12 cellular contexts compared by ENCODE assay signal in the genomic region with DNA sequence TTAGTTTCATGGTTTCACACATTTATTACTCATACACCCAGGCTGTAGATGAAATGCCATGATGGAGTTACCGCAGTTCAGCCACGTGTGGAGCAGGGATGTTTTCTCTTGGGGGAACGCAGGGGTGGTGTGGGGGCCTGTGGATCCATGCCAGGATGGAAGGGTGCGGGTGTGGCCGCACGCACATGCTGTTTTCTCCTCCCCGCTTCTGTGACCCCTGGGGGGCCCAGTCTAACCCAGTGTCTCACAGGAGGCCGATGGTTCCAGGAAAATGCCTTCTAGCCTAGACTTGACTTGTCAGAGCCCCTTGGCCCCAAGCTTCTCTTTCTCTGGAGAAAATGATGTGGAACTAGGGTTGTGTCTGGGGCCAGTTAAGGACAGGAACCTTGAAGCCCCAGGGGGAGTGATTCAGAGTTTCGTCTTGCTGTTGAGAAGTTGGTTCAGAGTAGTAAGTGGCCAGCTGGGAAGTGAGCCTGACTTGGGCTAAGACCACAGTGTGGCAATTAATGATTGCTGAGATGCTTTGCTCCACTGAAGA.
DNase-seq lines count a peak whose midpoint lies in the region; ATAC-seq, FAIRE-seq and TF ChIP-seq lines count a peak whose summit lies in the region.
"Had no signal": no experiment of that assay in that cellular context is flagged by ENCODE, and none has a peak within 500 bp of the region (broad histone marks: within the 10 kb centered on the region; RNA-seq: fewer than 3 reads in every experiment).

No MANE protein-coding gene starts in this region.

- H3K36me3 ChIP-seq in K562 (ENCODE audit: control insufficient read depth, insufficient read depth, low read length) (peaks cover 11% of the 10 kb centered on the region; the same call in 2 of the 3 replicates), smooth muscle cell (ENCODE audit: low read depth) (no peaks in the 10 kb centered on the region)

- H3K27me3 ChIP-seq in K562 (ENCODE audit: control insufficient read depth in 2 of 2, insufficient read depth in 2 of 2, low read length in 2 of 2) (no peaks in the 10 kb centered on the region), smooth muscle cell (ENCODE audit: low read depth) (no peaks in the 10 kb centered on the region)

- H3K27ac ChIP-seq in K562 (ENCODE audit: extremely low read depth, low read depth, low read length) (peak overlapping the region; percentile 89), smooth muscle cell (ENCODE audit: low read depth) (peak overlapping the region; percentile 28)

- FAIRE-seq in K562 (lab: Jason Lieb, UNC) = no peak

- H2AFZ ChIP-seq in K562 (ENCODE audit: low read depth, low read length) = peak overlapping the region; percentile 70
- H2AFZ ChIP-seq in smooth muscle cell (ENCODE audit: low read depth) = no peak overlapping the region

- no TSS peak for BruUV-seq in K562 (replicated peaks; lab: Mats Ljungman, UMichigan)

- no peak for TF ChIP-seq EP300 in K562 (IDR thresholded peaks at IDR 0.05; ENCODE audit: low read length)

- peaks cover 24% of the 10 kb centered on the region for H3F3A ChIP-seq in smooth muscle cell (ENCODE audit: low read depth)

- peak overlapping the region; percentile 65 for H3K4me2 ChIP-seq in K562 (ENCODE audit: insufficient read depth, low read length)
- no peak overlapping the region for H3K4me2 ChIP-seq in smooth muscle cell

- no peaks in the 10 kb centered on the region for H3K9me3 ChIP-seq in K562 (replicated peaks; ENCODE audit: control insufficient read depth, insufficient read depth, low read depth, low read length)
- no peaks in the 10 kb centered on the region for H3K9me3 ChIP-seq in smooth muscle cell (replicated peaks; ENCODE audit: low read depth)

- H3K79me2 ChIP-seq in K562 (ENCODE audit: control insufficient read depth, insufficient read depth, low read length) = no peaks in the 10 kb centered on the region
- no peaks in the 10 kb centered on the region for H3K79me2 ChIP-seq in smooth muscle cell (ENCODE audit: low read depth)

- H3K9me3 Mint-ChIP-seq in activated CD4-positive, alpha-beta T cell treated with anti-CD3 and anti-CD28 coated beads, Interleukin-2, amount 10 ng/mL, durations not matched to agents 24 days and 14 days = peaks cover 13% of the 10 kb centered on the region

- H3K9me1 ChIP-seq in K562 (ENCODE audit: control insufficient read depth, insufficient read depth, low read length) = no peaks in the 10 kb centered on the region

- H3K27me3 Mint-ChIP-seq in activated CD4-positive, alpha-beta T cell treated with anti-CD3 and anti-CD28 coated beads, Interleukin-2, amount 10 ng/mL, durations not matched to agents 24 days and 14 days = no peaks in the 10 kb centered on the region

- 50% methylated on average over 9 of the region's 9 CpGs for WGBS in K562 (ENCODE audit: insufficient coverage, low coverage, missing lambda C conversion rate)
- 97% methylated on average over 9 of the region's 9 CpGs for WGBS in smooth muscle cell (ENCODE audit: low lambda C conversion rate)

- H3K4me3 ChIP-seq in K562 (no peak overlapping the region), smooth muscle cell (no peak overlapping the region)
- H3K4me3 ChIP-seq: coronary artery had no signal

- H3K4me3 Mint-ChIP-seq in activated CD4-positive, alpha-beta T cell treated with anti-CD3 and anti-CD28 coated beads, Interleukin-2, amount 10 ng/mL, durations not matched to agents 24 days and 14 days = peak overlapping the region; percentile 29
- H3K4me3 Mint-ChIP-seq: neural crest cell had no signal

- H4K20me1 ChIP-seq in K562 (replicated peaks; ENCODE audit: control insufficient read depth, insufficient read depth, low read length) = no peaks in the 10 kb centered on the region
- H4K20me1 ChIP-seq in smooth muscle cell (ENCODE audit: low read depth) = no peaks in the 10 kb centered on the region

- H3K9ac ChIP-seq in K562 (ENCODE audit: insufficient read depth in 1 of 2, low read depth in 2 of 2, low read length in 2 of 2) (peak overlapping the region; percentile 52 to 56), smooth muscle cell (ENCODE audit: low read depth) (no peak overlapping the region)

- H3K4me1 ChIP-seq in K562 (replicated peaks in 1 of 2; ENCODE audit: control insufficient read depth in 2 of 2, insufficient read depth in 2 of 2, low read length in 2 of 2) (peaks cover 42 to 73% of the 10 kb centered on the region in 2 experiments), smooth muscle cell (ENCODE audit: low read depth) (peaks cover 4% of the 10 kb centered on the region)

- POLR2A ChIA-PET in K562 (lab: Yijun Ruan, JAX) = interaction anchor here (0.6 to 2.2 kb wide), 6 partner anchors 10 to 326 kb away, joined by 3 to 8 read pairs (median 4); no protein-coding TSS in a partner anchor

- in situ Hi-C loops in KBM-7 (cut with MboI; ENCODE audit: low pct_unique_long_range_greater_than_20kb, low sequenced_read_pairs) (no loop called here), K562 (cut with MboI) (no loop called here)

- peaks cover 78% of the 10 kb centered on the region for H3K36me3 Mint-ChIP-seq in activated CD4-positive, alpha-beta T cell treated with anti-CD3 and anti-CD28 coated beads, Interleukin-2, amount 10 ng/mL, durations not matched to agents 24 days and 14 days (ENCODE audit: low read depth)

- peaks cover 79% of the 10 kb centered on the region for H3K4me1 Mint-ChIP-seq in activated CD4-positive, alpha-beta T cell treated with anti-CD3 and anti-CD28 coated beads, Interleukin-2, amount 10 ng/mL, durations not matched to agents 24 days and 14 days
- H3K4me1 Mint-ChIP-seq: neural crest cell had no signal

- peak in 1 of 2 experiments; percentile 16; a peak in 1 of 4 replicates for TF ChIP-seq RAD21 in K562 (CRISPR knock-in tag; conservative IDR thresholded peaks at IDR 0.05 in 1 of 2, IDR thresholded peaks at IDR 0.05 in 1 of 2)

- CTCF ChIA-PET in K562 (lab: Yijun Ruan, JAX; ENCODE audit: low intra/inter-chr PET ratio) = no interaction called here

- no peak for TF ChIP-seq POLR2A in K562 (conservative IDR thresholded peaks at IDR 0.05)

- peak; percentile 8 for ATAC-seq in K562
- no peak for ATAC-seq in GM21526 (IDR thresholded peaks at IDR 0.05; ENCODE audit: low FRiP score, unreplicated experiment)
- ATAC-seq: Panc1 had no signal

- no peak for TF ChIP-seq CTCF in K562 (IDR thresholded peaks at IDR 0.05 in 2 of 3, conservative IDR thresholded peaks at IDR 0.05 in 1 of 3; ENCODE audit: insufficient read depth in 2 of 3, low read depth in 1 of 3, low read length in 3 of 3)
- TF ChIP-seq CTCF in smooth muscle cell (IDR thresholded peaks at IDR 0.05; ENCODE audit: borderline replicate concordance, insufficient read depth, poor library complexity, severe bottlenecking) = no peak

- H3K27ac Mint-ChIP-seq in activated CD4-positive, alpha-beta T cell treated with anti-CD3 and anti-CD28 coated beads, Interleukin-2, amount 10 ng/mL, durations not matched to agents 24 days and 14 days = peak overlapping the region; percentile 84

- DNase-seq in activated CD4-positive, alpha-beta T cell treated with anti-CD3 and anti-CD28 coated beads, Interleukin-2, amount 10 ng/mL, durations not matched to agents 24 days and 14 days = no peak
- DNase-seq in activated CD4-positive, alpha-beta T cell treated with anti-CD3 and anti-CD28 coated beads, Interleukin-2, amount 50 U/mL, for 4 hours = no peak
- DNase-seq in KBM-7 (peak; percentile 81), K562 (ENCODE audit: extremely low read depth in 1 of 4, low spot score in 3 of 4) (peak; percentile 29 to 53 (median 37)), smooth muscle cell (lab: John Stamatoyannopoulos, UW; ENCODE audit: unreplicated experiment) (no peak), NCI-H1105 treated with DMSO at 0.1 percent for 48 hours (lab: John Stamatoyannopoulos, UW) (no peak)
- DNase-seq in stimulated activated CD4-positive, alpha-beta T cell treated with anti-CD3 and anti-CD28 coated beads, Interleukin-4, amount 100 ng/mL, for 24 hours = no peak
- DNase-seq: NCI-H1417 treated with DMSO at 0.1 percent for 48 hours had no signal

- intact Hi-C loops in activated CD4-positive, alpha-beta T cell treated with anti-CD3 and anti-CD28 coated beads, Interleukin-2, amount 10 ng/mL, durations not matched to agents 24 days and 14 days (cut with micrococcal nuclease) = no loop called here
- intact Hi-C loops in K562 (cut with micrococcal nuclease) = loop anchor here (1.0 kb wide), 1 partner anchor 75 kb away; no protein-coding TSS in a partner anchor

TF ChIP-seq in K562, 482 proteins besides CTCF, POLR2A, EP300 and RAD21 (continues in another document):
- TF ChIP-seq ETV6 (IDR thresholded peaks at IDR 0.05; ENCODE audit: borderline replicate concordance in 1 of 2, low read depth in 2 of 2, low read length in 1 of 2) = no peak
- TF ChIP-seq ETV6 (CRISPR knock-in tag; IDR thresholded peaks at IDR 0.05; ENCODE audit: borderline replicate concordance) = no peak
- TF ChIP-seq PYGO2 (tag; IDR thresholded peaks at IDR 0.05) = peak; percentile 46; the same call in 1 of the 2 replicates
- TF ChIP-seq, protein P1, sequence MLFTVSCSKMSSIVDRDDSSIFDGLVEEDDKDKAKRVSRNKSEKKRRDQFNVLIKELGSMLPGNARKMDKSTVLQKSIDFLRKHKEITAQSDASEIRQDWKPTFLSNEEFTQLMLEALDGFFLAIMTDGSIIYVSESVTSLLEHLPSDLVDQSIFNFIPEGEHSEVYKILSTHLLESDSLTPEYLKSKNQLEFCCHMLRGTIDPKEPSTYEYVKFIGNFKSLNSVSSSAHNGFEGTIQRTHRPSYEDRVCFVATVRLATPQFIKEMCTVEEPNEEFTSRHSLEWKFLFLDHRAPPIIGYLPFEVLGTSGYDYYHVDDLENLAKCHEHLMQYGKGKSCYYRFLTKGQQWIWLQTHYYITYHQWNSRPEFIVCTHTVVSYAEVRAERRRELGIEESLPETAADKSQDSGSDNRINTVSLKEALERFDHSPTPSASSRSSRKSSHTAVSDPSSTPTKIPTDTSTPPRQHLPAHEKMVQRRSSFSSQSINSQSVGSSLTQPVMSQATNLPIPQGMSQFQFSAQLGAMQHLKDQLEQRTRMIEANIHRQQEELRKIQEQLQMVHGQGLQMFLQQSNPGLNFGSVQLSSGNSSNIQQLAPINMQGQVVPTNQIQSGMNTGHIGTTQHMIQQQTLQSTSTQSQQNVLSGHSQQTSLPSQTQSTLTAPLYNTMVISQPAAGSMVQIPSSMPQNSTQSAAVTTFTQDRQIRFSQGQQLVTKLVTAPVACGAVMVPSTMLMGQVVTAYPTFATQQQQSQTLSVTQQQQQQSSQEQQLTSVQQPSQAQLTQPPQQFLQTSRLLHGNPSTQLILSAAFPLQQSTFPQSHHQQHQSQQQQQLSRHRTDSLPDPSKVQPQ (CRISPR knock-in tag; IDR thresholded peaks at IDR 0.05; ENCODE audit: borderline replicate concordance) = no peak
- no peak for TF ChIP-seq ELF1 (tag; IDR thresholded peaks at IDR 0.05)
- TF ChIP-seq CBFA2T2 (conservative IDR thresholded peaks at IDR 0.05) = no peak
- TF ChIP-seq PHB2 (IDR thresholded peaks at IDR 0.05; ENCODE audit: low read depth) = no peak
- no peak for TF ChIP-seq NONO (IDR thresholded peaks at IDR 0.05; ENCODE audit: low read depth in 2 of 2, low read length in 1 of 2)

Comparison
In these comparisons a context has a peak if more than half of its experiments do, and no peak if none do; other contexts are left out.
1. DNase-seq: peak in KBM-7 (single experiment) and K562 (4 of 4); none in activated CD4-positive, alpha-beta T cell treated with anti-CD3 and anti-CD28 coated beads, Interleukin-2, amount 10 ng/mL, durations not matched to agents 24 days and 14 days (single experiment), activated CD4-positive, alpha-beta T cell treated with anti-CD3 and anti-CD28 coated beads, Interleukin-2, amount 50 U/mL, for 4 hours (0 of 2), smooth muscle cell (single experiment), stimulated activated CD4-positive, alpha-beta T cell treated with anti-CD3 and anti-CD28 coated beads, Interleukin-4, amount 100 ng/mL, for 24 hours (single experiment) and NCI-H1105 treated with DMSO at 0.1 percent for 48 hours (single experiment).